ENCODE assay signal across 12 cellular contexts in genomic region chr10:30430544-30431298, GRCh38. TPM values are rescaled to one million over a fixed set of nuclear protein-coding genes. Genes with fewer than 3 reads are reported as not detected.
DNase-seq lines count a peak whose midpoint lies in the region; TF ChIP-seq lines count a peak whose summit lies in the region.
"Had no signal": no experiment of that assay in that cellular context is flagged by ENCODE, and none has a peak within 500 bp of the region (broad histone marks: within the 10 kb centered on the region; RNA-seq: fewer than 3 reads in every experiment).

No MANE protein-coding gene starts in this region.

- peak overlapping the region; percentile 85 for H3K27ac Mint-ChIP-seq in neural progenitor cell

- peak overlapping the region; percentile 23 to 69 (median 52); a peak in 17 of 22 replicates for H3K9ac ChIP-seq in BLaER1 treated with 17β-estradiol and CSF1 and Interleukin-3, amounts not matched to agents 10 nM and 100 nM
- no peak overlapping the region for H3K9ac ChIP-seq in Loucy (ENCODE audit: low read depth, low read length, poor library complexity, severe bottlenecking)
- H3K9ac ChIP-seq in neural progenitor cell, result no peak overlapping the region

- H4K20me1 ChIP-seq in BLaER1 treated with 17β-estradiol and CSF1 and Interleukin-3, amounts not matched to agents 10 nM and 100 nM, result peaks cover 0 to 18% (median 10%) of the 10 kb centered on the region in 11 experiments; a peak in 16 of 22 replicates
- H4K20me1 ChIP-seq in Loucy (ENCODE audit: insufficient read depth, low read length, poor library complexity, severe bottlenecking) (peaks cover 7% of the 10 kb centered on the region), neural progenitor cell (ENCODE audit: low read depth) (peaks cover 6% of the 10 kb centered on the region)

- no peaks in the 10 kb centered on the region for H3K36me3 Mint-ChIP-seq in neural progenitor cell

- no peaks in the 10 kb centered on the region for H3K27me3 ChIP-seq in BLaER1 treated with 17β-estradiol and CSF1 and Interleukin-3, amounts not matched to agents 10 nM and 100 nM
- H3K27me3 ChIP-seq in Loucy (ENCODE audit: insufficient read depth, low read length, poor library complexity, severe bottlenecking), result peaks cover 5% of the 10 kb centered on the region
- H3K27me3 ChIP-seq in breast epithelium, result no peaks in the 10 kb centered on the region
- peaks cover 22% of the 10 kb centered on the region for H3K27me3 ChIP-seq in neural progenitor cell
- H3K27me3 ChIP-seq in dorsolateral prefrontal cortex, result peaks cover 0 to 6% (median 0%) of the 10 kb centered on the region in 45 donors

- DNase-seq in breast epithelium (ENCODE audit: low spot score in 2 of 2), result no peak
- DNase-seq in neural progenitor cell (ENCODE audit: low spot score), result no peak
- no peak for DNase-seq in hypothalamus (lab: John Stamatoyannopoulos, UW)
- DNase-seq in dorsolateral prefrontal cortex, result no peak
- DNase-seq in NCI-H2196 (lab: John Stamatoyannopoulos, UW; ENCODE audit: unreplicated experiment), result no peak
- no peak for DNase-seq in NCI-H2081 treated with DMSO at 0.1 percent for 48 hours (lab: John Stamatoyannopoulos, UW)
- DNase-seq: COR-L47; NCI-H774; stimulated activated CD4-positive, alpha-beta T cell treated with anti-CD3 and anti-CD28 coated beads, Interleukin-12 subunit alpha, Interleukin-12 subunit beta, amount 100 ng/mL, for 4 hours; T-helper 9 cell had no signal

- TF ChIP-seq POLR2A in breast epithelium (IDR thresholded peaks at IDR 0.05), result no peak

- H3K4me1 Mint-ChIP-seq in neural progenitor cell, result peaks cover 41% of the 10 kb centered on the region

- H3K79me2 ChIP-seq in Loucy (ENCODE audit: insufficient read depth, low read length), result peaks cover 15% of the 10 kb centered on the region
- no peaks in the 10 kb centered on the region for H3K79me2 ChIP-seq in neural progenitor cell (ENCODE audit: low read depth)

- H3K36me3 ChIP-seq in BLaER1 treated with 17β-estradiol and CSF1 and Interleukin-3, amounts not matched to agents 10 nM and 100 nM, result no peaks in the 10 kb centered on the region
- H3K36me3 ChIP-seq in Loucy (ENCODE audit: insufficient read depth, low read length), result no peaks in the 10 kb centered on the region
- no peaks in the 10 kb centered on the region for H3K36me3 ChIP-seq in breast epithelium
- no peaks in the 10 kb centered on the region for H3K36me3 ChIP-seq in neural progenitor cell

- TF ChIP-seq CTCF in Loucy (conservative IDR thresholded peaks at IDR 0.05; ENCODE audit: low read length), result no peak
- TF ChIP-seq CTCF in breast epithelium (IDR thresholded peaks at IDR 0.05), result no peak
- TF ChIP-seq CTCF in neural progenitor cell (IDR thresholded peaks at IDR 0.05), result no peak
- no peak for TF ChIP-seq CTCF in dorsolateral prefrontal cortex (IDR thresholded peaks at IDR 0.05 in 54 of 56, conservative IDR thresholded peaks at IDR 0.05 in 2 of 56; ENCODE audit: low read depth in 1 of 56, partially characterized antibody in 56 of 56)

- H2AFZ ChIP-seq in Loucy (ENCODE audit: low read length), result no peak overlapping the region
- no peak overlapping the region for H2AFZ ChIP-seq in neural progenitor cell (replicated peaks)

- H3K9me3 ChIP-seq in BLaER1 treated with 17β-estradiol and CSF1 and Interleukin-3, amounts not matched to agents 10 nM and 100 nM (replicated peaks in 1 of 11), result no peaks in the 10 kb centered on the region
- no peaks in the 10 kb centered on the region for H3K9me3 ChIP-seq in Loucy (ENCODE audit: insufficient read depth, low read depth, low read length)
- H3K9me3 ChIP-seq in breast epithelium, result no peaks in the 10 kb centered on the region
- H3K9me3 ChIP-seq in neural progenitor cell (ENCODE audit: low read depth), result no peaks in the 10 kb centered on the region

- H3K27me3 Mint-ChIP-seq in neural progenitor cell (ENCODE audit: insufficient read depth, low read depth), result peaks cover 7% of the 10 kb centered on the region

- peak overlapping the region; percentile 48 for H3K4me3 Mint-ChIP-seq in neural progenitor cell

- peak overlapping the region in 2 of 10 experiments; percentile 14 to 15; a peak in 3 of 20 replicates for H3K4me3 ChIP-seq in BLaER1 treated with 17β-estradiol and CSF1 and Interleukin-3, amounts not matched to agents 10 nM and 100 nM
- H3K4me3 ChIP-seq in Loucy (ENCODE audit: low read length, poor library complexity, severe bottlenecking) (no peak overlapping the region), breast epithelium (no peak overlapping the region), neural progenitor cell (no peak overlapping the region), dorsolateral prefrontal cortex (no peak overlapping the region)

- intact Hi-C loops in breast epithelium (cut with DNase I; ENCODE audit: low total_unique reads) (loop anchor here (5.0 kb wide), 1 partner anchor 538 kb away; no protein-coding TSS in a partner anchor), dorsolateral prefrontal cortex (cut with DNase I) (no loop called here)

- H3K4me1 ChIP-seq in BLaER1 treated with 17β-estradiol and CSF1 and Interleukin-3, amounts not matched to agents 10 nM and 100 nM, result peaks cover 60 to 79% (median 65%) of the 10 kb centered on the region in 10 experiments
- H3K4me1 ChIP-seq in Loucy (ENCODE audit: insufficient read depth, low read length, poor library complexity, severe bottlenecking) (peaks cover 36% of the 10 kb centered on the region), breast epithelium (peaks cover 0 to 4% of the 10 kb centered on the region in 2 donors), neural progenitor cell (peaks cover 4% of the 10 kb centered on the region)

- peak overlapping the region in 10 of 11 experiments; percentile 73 to 97 (median 96); a peak in 21 of 22 replicates for H3K27ac ChIP-seq in BLaER1 treated with 17β-estradiol and CSF1 and Interleukin-3, amounts not matched to agents 10 nM and 100 nM
- peak overlapping the region; percentile 86 to 100 for H3K27ac ChIP-seq in breast epithelium
- H3K27ac ChIP-seq in neural progenitor cell, result no peak overlapping the region
- H3K27ac ChIP-seq in dorsolateral prefrontal cortex, result no peak overlapping the region

- H3K9me2 ChIP-seq in Loucy (replicated peaks; ENCODE audit: low read depth, low read length), result no peaks in the 10 kb centered on the region

- H3F3A ChIP-seq in Loucy (ENCODE audit: low read depth) (no peaks in the 10 kb centered on the region), neural progenitor cell (ENCODE audit: low read depth) (peaks cover 25% of the 10 kb centered on the region)

- peak overlapping the region; percentile 76 to 98 (median 91) for H3K4me2 ChIP-seq in BLaER1 treated with 17β-estradiol and CSF1 and Interleukin-3, amounts not matched to agents 10 nM and 100 nM
- peak overlapping the region; percentile 21 for H3K4me2 ChIP-seq in Loucy (ENCODE audit: low read depth, low read length, poor library complexity, severe bottlenecking)
- no peak overlapping the region for H3K4me2 ChIP-seq in neural progenitor cell

- H3K9me3 Mint-ChIP-seq in neural progenitor cell, result no peaks in the 10 kb centered on the region

RNA-seq across cellular contexts. Expression of gene MAP3K8, which starts 3.3 kb away (rescaled TPM):
- 10 to 100 TPM; 34.4 to 45.9 (median 40.2) TPM for total RNA-seq in breast epithelium
- total RNA-seq in neural progenitor cell (ENCODE audit: low replicate concordance), result 4.7 and 7.3 TPM in 2 replicates
- 10 to 100 TPM in 57 of 120 experiments, 1 to 10 TPM in 63; 2.7 to 29.1 (median 9.8) TPM for total RNA-seq in dorsolateral prefrontal cortex

Comparison
In these comparisons a context has a peak if more than half of its experiments do, and no peak if none do; other contexts are left out.
1. H3K27ac ChIP-seq: peak in BLaER1 treated with 17β-estradiol and CSF1 and Interleukin-3, amounts not matched to agents 10 nM and 100 nM (10 of 11) and breast epithelium (2 of 2); none in neural progenitor cell (single experiment) and dorsolateral prefrontal cortex (0 of 59).
2. H3K9ac ChIP-seq: peak in BLaER1 treated with 17β-estradiol and CSF1 and Interleukin-3, amounts not matched to agents 10 nM and 100 nM (11 of 11); none in Loucy (single experiment) and neural progenitor cell (single experiment).